ENCODE assay signal across 15 cellular contexts in genomic region chr13:53775807-53776206, GRCh38.
DNase-seq lines count a peak whose midpoint lies in the region; ATAC-seq and TF ChIP-seq lines count a peak whose summit lies in the region.
"Had no signal": no experiment of that assay in that cellular context is flagged by ENCODE, and none has a peak within 500 bp of the region (broad histone marks: within the 10 kb centered on the region; RNA-seq: fewer than 3 reads in every experiment).

No MANE protein-coding gene starts in this region.

- no peak overlapping the region for H2BK120ac ChIP-seq in H9 (ENCODE audit: low read depth, low read length, poor library complexity, severe bottlenecking)

- peaks cover 6 to 7% of the 10 kb centered on the region in 2 experiments for H3K4me1 Mint-ChIP-seq in H9
- H3K4me1 Mint-ChIP-seq: B cell had no signal

- H3K9me3 ChIP-seq in H9 (ENCODE audit: control insufficient read depth, low read depth, low read length): no peaks in the 10 kb centered on the region
- H3K9me3 ChIP-seq in PC-9 (ENCODE audit: insufficient read depth, low read depth): no peaks in the 10 kb centered on the region
- H3K9me3 ChIP-seq in hepatocyte (ENCODE audit: low read depth): no peaks in the 10 kb centered on the region
- H3K9me3 ChIP-seq: SJSA1 had no signal

- H3K27me3 Mint-ChIP-seq in H9 (ENCODE audit: low read depth): no peaks in the 10 kb centered on the region
- H3K27me3 Mint-ChIP-seq: B cell; CD4-positive, alpha-beta T cell had no signal

- H4K91ac ChIP-seq in H9 (ENCODE audit: insufficient read length, low read depth, low read length): no peak overlapping the region

- H2BK5ac ChIP-seq in H9 (ENCODE audit: insufficient read length, low read length): no peak overlapping the region

- no peaks in the 10 kb centered on the region for H3K36me3 ChIP-seq in PC-9 (ENCODE audit: low read depth)
- H3K36me3 ChIP-seq in hepatocyte (replicated peaks; ENCODE audit: insufficient read depth, low read depth): no peaks in the 10 kb centered on the region
- H3K36me3 ChIP-seq: SJSA1 had no signal

- no peak overlapping the region for H3T11ph ChIP-seq in H9 (ENCODE audit: low read length)

- no peak overlapping the region for H2BK12ac ChIP-seq in H9 (ENCODE audit: insufficient read length, low read depth, low read length)

- H4K8ac ChIP-seq in H9 (replicated peaks; ENCODE audit: insufficient read length, low read depth, low read length): no peak overlapping the region

- no peaks in the 10 kb centered on the region for H3K79me2 ChIP-seq in H9 (ENCODE audit: insufficient read depth, low read length)
- H3K79me2 ChIP-seq in PC-9 (ENCODE audit: low read depth): no peaks in the 10 kb centered on the region
- H3K79me2 ChIP-seq in hepatocyte: no peaks in the 10 kb centered on the region

- H3K4me3 Mint-ChIP-seq in H9: no peak overlapping the region
- H3K4me3 Mint-ChIP-seq: B cell; CD4-positive, alpha-beta T cell; T-helper 2 cell treated with Interferon-gamma antibody and Interleukin-4, amounts not matched to agents 5 μg/mL and 100 μg/mL, for 36 hours had no signal

- H3K4me2 ChIP-seq in H9 (ENCODE audit: insufficient read depth, insufficient read length, low read length) (no peak overlapping the region), PC-9 (no peak overlapping the region), hepatocyte (no peak overlapping the region)

- H2BK15ac ChIP-seq in H9 (ENCODE audit: low read depth, low read length): no peak overlapping the region

- peak overlapping the region in 1 of 3 experiments; percentile 23; a peak in 1 of 7 replicates for H3K27ac Mint-ChIP-seq in H9
- H3K27ac Mint-ChIP-seq: B cell; CD4-positive, alpha-beta T cell; T-helper 2 cell treated with Interferon-gamma antibody and Interleukin-4, amounts not matched to agents 5 μg/mL and 100 μg/mL, for 36 hours had no signal

- no peak for DNase-seq in H9
- DNase-seq in PC-9: no peak
- no peak for DNase-seq in hepatocyte (ENCODE audit: low spot score)
- no peak for DNase-seq in NCI-H345 (lab: John Stamatoyannopoulos, UW)
- DNase-seq in stimulated activated CD4-positive, alpha-beta T cell treated with anti-CD3 and anti-CD28 coated beads, Interleukin-4, amount 100 ng/mL, for 4 hours: no peak
- DNase-seq: CD4-positive, alpha-beta T cell; IMR-90; NCI-H1105 treated with DMSO at 0.1 percent for 48 hours; NCI-H187 treated with DMSO at 0.1 percent for 48 hours; NCI-H510A treated with DMSO at 0.1 percent for 48 hours had no signal

- no CpG with 5 or more reads among the region's 1 CpG for WGBS in H9 (ENCODE audit: extremely low coverage, insufficient read length, low lambda C conversion rate)
- WGBS in hepatocyte (ENCODE audit: low lambda C conversion rate, missing lambda C conversion rate): 97% methylated on average over 1 of the region's 1 CpG

- H3K9me3 Mint-ChIP-seq in H9: peaks cover 0 to 2% of the 10 kb centered on the region in 2 experiments; a peak in 2 of 5 replicates
- H3K9me3 Mint-ChIP-seq: CD4-positive, alpha-beta T cell had no signal

- H2AK5ac ChIP-seq in H9 (ENCODE audit: insufficient read length, low read length): no peak overlapping the region

- no peak overlapping the region for H3K14ac ChIP-seq in H9 (ENCODE audit: insufficient read depth, low read length)

- H3K4me3 ChIP-seq in PC-9 (no peak overlapping the region), hepatocyte (no peak overlapping the region)
- H3K4me3 ChIP-seq: SJSA1 had no signal

- H4K20me1 ChIP-seq in H9 (ENCODE audit: control insufficient read depth, insufficient read depth, insufficient read length): no peaks in the 10 kb centered on the region
- H4K20me1 ChIP-seq in PC-9 (ENCODE audit: insufficient read depth): no peaks in the 10 kb centered on the region
- H4K20me1 ChIP-seq in hepatocyte (ENCODE audit: insufficient read depth, poor library complexity, severe bottlenecking): no peaks in the 10 kb centered on the region

- no TSS peak for BruUV-seq in PC-9 (replicated peaks; lab: Mats Ljungman, UMichigan)

- H3K36me3 Mint-ChIP-seq in H9 (ENCODE audit: insufficient read depth in 1 of 3, low read depth in 3 of 3): peaks cover 0 to 2% (median 0%) of the 10 kb centered on the region in 3 experiments; a peak in 1 of 7 replicates

- CTCF ChIA-PET in PC-9 (lab: Charles Lee): no interaction called here

- H3K18ac ChIP-seq in H9 (ENCODE audit: insufficient read length, low read depth, low read length): no peak overlapping the region

- H4K5ac ChIP-seq in H9 (ENCODE audit: insufficient read length, low read depth, low read length): no peak overlapping the region

- H3K9ac ChIP-seq in H9 (ENCODE audit: extremely low read depth, insufficient read length, low read length): no peak overlapping the region

- H3K56ac ChIP-seq in H9 (ENCODE audit: insufficient read length, low read depth, low read length): no peak overlapping the region

- intact Hi-C loops in PC-9 (cut with micrococcal nuclease; ENCODE audit: unreplicated experiment): no loop called here

- no peak overlapping the region for H3K23ac ChIP-seq in H9 (ENCODE audit: insufficient read length, low read depth, low read length)

- POLR2A ChIA-PET in PC-9 (lab: Charles Lee; ENCODE audit: unreplicated experiment): no interaction called here

- H3K4me1 ChIP-seq in H9 (ENCODE audit: insufficient read depth, low read length) (no peaks in the 10 kb centered on the region; the same call in 1 of the 2 replicates), PC-9 (replicated peaks; ENCODE audit: insufficient read depth) (no peaks in the 10 kb centered on the region), hepatocyte (ENCODE audit: insufficient read depth) (no peaks in the 10 kb centered on the region)
- H3K4me1 ChIP-seq: SJSA1 had no signal

- TF ChIP-seq CTCF in C4-2B (conservative IDR thresholded peaks at IDR 0.05) (0 out of 2 replicates have a peak, but pooled peaks have one; percentile 18), H9 (conservative IDR thresholded peaks at IDR 0.05) (peak; percentile 47; the same call in 1 of the 3 replicates), PC-9 (conservative IDR thresholded peaks at IDR 0.05) (0 out of 2 replicates have a peak, but pooled peaks have one; percentile 23), hepatocyte (IDR thresholded peaks at IDR 0.05; ENCODE audit: poor library complexity) (peak; percentile 11)

- no peaks in the 10 kb centered on the region for H3K79me1 ChIP-seq in H9 (ENCODE audit: insufficient read depth, low read depth, low read length, poor library complexity, severe bottlenecking)

- H3K27me3 ChIP-seq in H9 (ENCODE audit: insufficient read depth, low read length) (no peaks in the 10 kb centered on the region), PC-9 (ENCODE audit: insufficient read depth, low read depth) (no peaks in the 10 kb centered on the region), hepatocyte (no peaks in the 10 kb centered on the region)
- H3K27me3 ChIP-seq: SJSA1 had no signal

- no peaks in the 10 kb centered on the region for H3K9me2 ChIP-seq in PC-9 (ENCODE audit: insufficient read depth)
- no peaks in the 10 kb centered on the region for H3K9me2 ChIP-seq in hepatocyte (replicated peaks; ENCODE audit: insufficient read depth)

- ATAC-seq in GM21737 (IDR thresholded peaks at IDR 0.05; ENCODE audit: unreplicated experiment): no peak

- no peak overlapping the region for H2BK20ac ChIP-seq in H9 (ENCODE audit: low read depth, low read length, poor library complexity, severe bottlenecking)

- H3K27ac ChIP-seq in C4-2B: no peak overlapping the region
- H3K27ac ChIP-seq in H9 (ENCODE audit: insufficient read length, low read depth, low read length): no peak overlapping the region
- no peak overlapping the region for H3K27ac ChIP-seq in PC-9
- H3K27ac ChIP-seq in hepatocyte: no peak overlapping the region
- H3K27ac ChIP-seq: SJSA1 had no signal

- H3K4ac ChIP-seq in H9 (ENCODE audit: low read depth, low read length): no peak overlapping the region

- H2AFZ ChIP-seq in H9 (ENCODE audit: low read length) (no peak overlapping the region), PC-9 (no peak overlapping the region), hepatocyte (no peak overlapping the region)

- H3K23me2 ChIP-seq in H9 (ENCODE audit: insufficient read length, low read depth, low read length, poor library complexity, severe bottlenecking): no peaks in the 10 kb centered on the region

- H3F3A ChIP-seq in PC-9 (ENCODE audit: insufficient read depth, low read depth): no peaks in the 10 kb centered on the region
